ENCODE assay signal across 17 cellular contexts in genomic region chr2:195543063-195543462, GRCh38.
DNase-seq lines count a peak whose midpoint lies in the region; ATAC-seq, FAIRE-seq and TF ChIP-seq lines count a peak whose summit lies in the region.
"Had no signal": no experiment of that assay in that cellular context is flagged by ENCODE, and none has a peak within 500 bp of the region (broad histone marks: within the 10 kb centered on the region; RNA-seq: fewer than 3 reads in every experiment).

No MANE protein-coding gene starts in this region.

- H3K4me3 ChIP-seq in Panc1 (ENCODE audit: low read depth in 2 of 2, low read length in 2 of 2), result no peak overlapping the region
- H3K4me3 ChIP-seq: BLaER1, hepatocyte, pancreas, testis had no signal

- peak; percentile 20 for FAIRE-seq in GM12891 (lab: Jason Lieb, UNC)
- FAIRE-seq: pancreas had no signal

- no peak for TF ChIP-seq POLR2A in GM12891 (IDR thresholded peaks at IDR 0.05; ENCODE audit: low read depth, low read length)

- peaks cover 9% of the 10 kb centered on the region for H3K27me3 Mint-ChIP-seq in progenitor cell of endocrine pancreas

- DNase-seq in CD1c-positive myeloid dendritic cell (ENCODE audit: extremely low spot score) (peak; percentile 81), GM12891 (ENCODE audit: insufficient read length, low spot score) (no peak), Panc1 (ENCODE audit: low read depth, low spot score) (no peak), left cardiac atrium (no peak), NCI-H446 treated with DMSO at 0.1 percent for 48 hours (lab: John Stamatoyannopoulos, UW) (no peak), progenitor cell of endocrine pancreas (ENCODE audit: low spot score, unreplicated experiment) (no peak), hepatic stellate cell (ENCODE audit: low spot score) (no peak)
- no peak for DNase-seq in activated naive CD4-positive, alpha-beta T cell treated with anti-CD3 and anti-CD28 coated beads, Interleukin-2, amount 50 U/mL, for 72 hours (ENCODE audit: low spot score in 2 of 2)
- DNase-seq: brain microvascular endothelial cell, kidney glomerular epithelial cell, NCI-H2029, NCI-H69, pancreas, testis had no signal

- H3K36me3 ChIP-seq in Panc1 (ENCODE audit: control insufficient read depth, insufficient read depth, low read length), result no peaks in the 10 kb centered on the region
- H3K36me3 ChIP-seq: BLaER1, brain microvascular endothelial cell, pancreas had no signal

- H3K9me3 ChIP-seq in Panc1 (ENCODE audit: control insufficient read depth, insufficient read depth, low read depth, low read length), result peaks cover 7% of the 10 kb centered on the region; the same call in 1 of the 2 replicates
- H3K9me3 ChIP-seq: pancreas, testis had no signal

- ATAC-seq in Panc1 (no peak), left cardiac atrium (no peak)
- no peak for ATAC-seq in activated naive CD4-positive, alpha-beta T cell treated with anti-CD3 and anti-CD28 coated beads, Interleukin-2, amount 50 U/mL, for 72 hours
- ATAC-seq: pancreas, Right ventricle myocardium inferior had no signal

- H3K4me1 ChIP-seq in Panc1 (ENCODE audit: control insufficient read depth, insufficient read depth, low read length), result peaks cover 5% of the 10 kb centered on the region; the same call in 1 of the 2 replicates
- H3K4me1 ChIP-seq: testis had no signal

- H3K27me3 ChIP-seq in Panc1 (ENCODE audit: control insufficient read depth, insufficient read depth, low read length), result no peaks in the 10 kb centered on the region
- H3K27me3 ChIP-seq: BLaER1, brain microvascular endothelial cell, hepatocyte, pancreas, testis had no signal

- peak overlapping the region; percentile 69 to 82 for H3K27ac Mint-ChIP-seq in activated naive CD4-positive, alpha-beta T cell treated with anti-CD3 and anti-CD28 coated beads, Interleukin-2, amount 50 U/mL, for 72 hours
- H3K27ac Mint-ChIP-seq in progenitor cell of endocrine pancreas, result no peak overlapping the region

- peaks cover 13 to 54% of the 10 kb centered on the region in 2 donors for H3K36me3 Mint-ChIP-seq in activated naive CD4-positive, alpha-beta T cell treated with anti-CD3 and anti-CD28 coated beads, Interleukin-2, amount 50 U/mL, for 72 hours
- no peaks in the 10 kb centered on the region for H3K36me3 Mint-ChIP-seq in progenitor cell of endocrine pancreas (ENCODE audit: insufficient read depth)

- no peak for TF ChIP-seq CTCF in Panc1 (IDR thresholded peaks at IDR 0.05)
- TF ChIP-seq CTCF in progenitor cell of endocrine pancreas (IDR thresholded peaks at IDR 0.05; ENCODE audit: unreplicated experiment), result no peak

- CTCF ChIA-PET in Panc1 (lab: Charles Lee), result no interaction called here

- no peak overlapping the region for H3K4me3 Mint-ChIP-seq in progenitor cell of endocrine pancreas (ENCODE audit: low read depth)

- no TSS peak for BruUV-seq in Panc1 (replicated peaks; lab: Mats Ljungman, UMichigan)

- in situ Hi-C loops in Panc1 (cut with HindIII; ENCODE audit: low pct_unique_long_range_greater_than_20kb, low sequenced_read_pairs), result no loop called here

- H3K9me3 Mint-ChIP-seq in activated naive CD4-positive, alpha-beta T cell treated with anti-CD3 and anti-CD28 coated beads, Interleukin-2, amount 50 U/mL, for 72 hours, result peaks cover 8 to 25% of the 10 kb centered on the region in 2 donors
- peaks cover 6% of the 10 kb centered on the region for H3K9me3 Mint-ChIP-seq in progenitor cell of endocrine pancreas (ENCODE audit: low read depth)

- H3K27ac ChIP-seq in Panc1 (ENCODE audit: low read length), result peak overlapping the region; percentile 8; the same call in 1 of the 2 replicates
- H3K27ac ChIP-seq: BLaER1, brain microvascular endothelial cell, hepatocyte, pancreas, testis had no signal

- POLR2A ChIA-PET in Panc1 (lab: Charles Lee), result no interaction called here

- intact Hi-C loops in Panc1 (cut with micrococcal nuclease; ENCODE audit: unreplicated experiment), result no loop called here
- intact Hi-C loops in left cardiac atrium (cut with DNase I), result no loop called here

- H3K4me1 Mint-ChIP-seq in progenitor cell of endocrine pancreas (ENCODE audit: low read depth), result peaks cover 11% of the 10 kb centered on the region

TF ChIP-seq in GM12891, 5 proteins besides CTCF, POLR2A, EP300 and RAD21:
- TF ChIP-seq POLR2AphosphoS5 (IDR thresholded peaks at IDR 0.05; ENCODE audit: low read depth, low read length), result no peak
- TF ChIP-seq SPI1 (IDR thresholded peaks at IDR 0.05; ENCODE audit: low read depth, low read length), result peak; percentile 87
- TF ChIP-seq POU2F2 (IDR thresholded peaks at IDR 0.05; ENCODE audit: low read depth, low read length), result no peak
